In the genomic region with DNA sequence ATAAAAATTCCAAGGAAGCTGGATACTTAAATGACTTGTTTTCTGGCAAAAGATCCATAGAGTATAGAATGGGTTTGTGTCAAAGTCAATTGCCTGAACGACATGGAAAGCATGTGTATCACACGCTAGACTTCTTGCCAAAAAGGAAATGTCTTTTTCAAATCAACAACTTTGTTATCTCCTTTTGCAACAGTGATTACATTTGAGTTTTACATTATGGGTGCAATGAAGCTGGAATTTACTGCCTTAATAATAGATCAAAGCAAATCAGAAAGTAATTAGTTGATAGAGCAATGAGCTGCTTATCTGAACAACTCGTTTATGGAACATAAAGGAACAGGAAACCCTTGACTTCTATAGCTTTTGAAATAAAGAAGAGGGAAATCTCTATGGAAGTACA, we compare ENCODE assay signal across 23 cellular contexts.
"Had no signal": no experiment of that assay in that cellular context is flagged by ENCODE, and none has a peak within 500 bp of the region (broad histone marks: within the 10 kb centered on the region; RNA-seq: fewer than 3 reads in every experiment).

No MANE protein-coding gene starts in this region.

- H3K36me3 ChIP-seq: adrenal gland, ascending aorta, brain microvascular endothelial cell, colonic mucosa, neural progenitor cell, tibial artery had no signal

- H3K9me3 Mint-ChIP-seq: activated T-cell treated with anti-CD3 and anti-CD28 coated beads, Interleukin-2, amount 50 U/mL, for 24 hours; activated T-helper 2 cell treated with anti-CD3 and anti-CD28 coated beads, Interferon-gamma antibody, Interleukin-2, Interleukin-4, amounts not matched to agents 10 μg/mL and 5 μg/mL and 100 μg/mL, durations not matched to agents 14 hours and 24 hours and 36 hours; neural progenitor cell; stimulated activated naive CD8-positive, alpha-beta T cell treated with anti-CD3 and anti-CD28 coated beads, Interleukin-15, Interleukin-2, amounts not matched to agents 100 ng/mL and 50 ng/mL, for 24 hours had no signal

- H3K4me1 ChIP-seq: adrenal gland, ascending aorta, colonic mucosa, tibial artery had no signal

- FAIRE-seq: islet of Langerhans had no signal

- H2AFZ ChIP-seq: neural progenitor cell had no signal

- DNase-seq: activated CD4-positive, alpha-beta T cell treated with anti-CD3 and anti-CD28 coated beads for 36 hours; activated CD4-positive, alpha-beta T cell treated with anti-CD3 and anti-CD28 coated beads, Interleukin-2, amount 50 U/mL, for 4 hours; activated CD8-positive, alpha-beta memory T cell treated with anti-CD3 and anti-CD28 coated beads for 24 hours; activated CD8-positive, alpha-beta memory T cell treated with anti-CD3 and anti-CD28 coated beads, Interleukin-2, amount 50 U/mL, for 4 hours; activated naive CD4-positive, alpha-beta T cell; activated T-cell treated with anti-CD3 and anti-CD28 coated beads, Interleukin-2, amount 50 U/mL, for 24 hours; adrenal gland; brain microvascular endothelial cell; caudate nucleus; colonic mucosa; foreskin melanocyte; hippocampal formation; naive thymus-derived CD4-positive, alpha-beta T cell; stimulated activated CD4-positive, alpha-beta T cell treated with anti-CD3 and anti-CD28 coated beads, Interleukin-4, amount 100 ng/mL, for 24 hours; T1000; tibial artery had no signal

- H3K36me3 Mint-ChIP-seq: activated naive CD8-positive, alpha-beta T cell; naive thymus-derived CD4-positive, alpha-beta T cell; neural progenitor cell had no signal

- H3K4me1 Mint-ChIP-seq: activated CD4-positive, alpha-beta T cell treated with anti-CD3 and anti-CD28 coated beads for 36 hours; naive thymus-derived CD4-positive, alpha-beta T cell had no signal

- ATAC-seq: activated CD4-positive, alpha-beta T cell treated with anti-CD3 and anti-CD28 coated beads for 36 hours; naive thymus-derived CD4-positive, alpha-beta T cell; WTC11 had no signal

- H3K27me3 ChIP-seq: adrenal gland, ascending aorta, brain microvascular endothelial cell, colonic mucosa, neural progenitor cell, tibial artery had no signal

- H3K27ac ChIP-seq: adrenal gland, ascending aorta, brain microvascular endothelial cell, neural progenitor cell, tibial artery had no signal

- H3K27ac Mint-ChIP-seq: activated CD4-positive, alpha-beta T cell treated with anti-CD3 and anti-CD28 coated beads for 36 hours; activated naive CD8-positive, alpha-beta T cell; activated T-cell treated with anti-CD3 and anti-CD28 coated beads, Interleukin-2, amount 50 U/mL, for 24 hours; activated T-helper 2 cell treated with anti-CD3 and anti-CD28 coated beads, Interferon-gamma antibody, Interleukin-2, Interleukin-4, amounts not matched to agents 10 μg/mL and 5 μg/mL and 100 μg/mL, durations not matched to agents 14 hours and 24 hours and 36 hours; naive thymus-derived CD4-positive, alpha-beta T cell; neural progenitor cell; stimulated activated naive CD8-positive, alpha-beta T cell treated with anti-CD3 and anti-CD28 coated beads, Interleukin-15, Interleukin-2, amounts not matched to agents 100 ng/mL and 50 ng/mL, for 24 hours; WTC11 had no signal

- H3K4me2 ChIP-seq: neural progenitor cell had no signal

- H3K4me3 Mint-ChIP-seq: activated CD4-positive, alpha-beta T cell treated with anti-CD3 and anti-CD28 coated beads for 36 hours; activated naive CD8-positive, alpha-beta T cell; activated T-cell treated with anti-CD3 and anti-CD28 coated beads, Interleukin-2, amount 50 U/mL, for 24 hours; naive thymus-derived CD4-positive, alpha-beta T cell; neural progenitor cell; stimulated activated naive CD8-positive, alpha-beta T cell treated with anti-CD3 and anti-CD28 coated beads, Interleukin-15, Interleukin-2, amounts not matched to agents 100 ng/mL and 50 ng/mL, for 24 hours; WTC11 had no signal

- H3K9ac ChIP-seq: neural progenitor cell had no signal

- H3K27me3 Mint-ChIP-seq: activated CD4-positive, alpha-beta T cell treated with anti-CD3 and anti-CD28 coated beads for 36 hours; activated naive CD8-positive, alpha-beta T cell; activated T-cell treated with anti-CD3 and anti-CD28 coated beads, Interleukin-2, amount 50 U/mL, for 24 hours; stimulated activated naive CD8-positive, alpha-beta T cell treated with anti-CD3 and anti-CD28 coated beads, Interleukin-15, Interleukin-2, amounts not matched to agents 100 ng/mL and 50 ng/mL, for 24 hours had no signal

- H3K9me3 ChIP-seq: adrenal gland, ascending aorta, colonic mucosa, tibial artery had no signal

- H3K4me3 ChIP-seq: adrenal gland, ascending aorta, colonic mucosa, neural progenitor cell, tibial artery had no signal
